Comparison of ENCODE assay signal across 22 cellular contexts in genomic region chr4:62814510-62815047, GRCh38.
DNase-seq lines count a peak whose midpoint lies in the region; ATAC-seq and TF ChIP-seq lines count a peak whose summit lies in the region.
"Had no signal": no experiment of that assay in that cellular context is flagged by ENCODE, and none has a peak within 500 bp of the region (broad histone marks: within the 10 kb centered on the region; RNA-seq: fewer than 3 reads in every experiment).

No MANE protein-coding gene starts in this region.

- ATAC-seq in HG03045 (IDR thresholded peaks at IDR 0.05; ENCODE audit: unreplicated experiment): no peak
- ATAC-seq: activated CD4-positive, alpha-beta T cell treated with anti-CD3 and anti-CD28 coated beads for 36 hours; activated naive CD4-positive, alpha-beta T cell treated with anti-CD3 and anti-CD28 coated beads, Interleukin-2, amount 50 U/mL, for 72 hours; gastrocnemius medialis; stimulated activated naive CD8-positive, alpha-beta T cell treated with anti-CD3 and anti-CD28 coated beads, Interleukin-15, Interleukin-2, amounts not matched to agents 100 U/mL and 50 U/mL, for 24 hours had no signal

- CTCF ChIA-PET in GM10248 (lab: Yijun Ruan, JAX): no interaction called here

- in situ Hi-C loops in SK-MEL-5 (cut with HindIII; ENCODE audit: low pct_unique_long_range_greater_than_20kb, low sequenced_read_pairs): no loop called here

- no peak overlapping the region for H3K4me2 ChIP-seq in MM.1S (ENCODE audit: low read depth, low read length)
- H3K4me2 ChIP-seq: PC-9 had no signal

- H4K20me1 ChIP-seq in MM.1S (ENCODE audit: insufficient read depth, low read length): no peaks in the 10 kb centered on the region

- H3K36me3 ChIP-seq in MM.1S (replicated peaks; ENCODE audit: insufficient read depth, low read length): no peaks in the 10 kb centered on the region
- H3K36me3 ChIP-seq: ascending aorta, gastrocnemius medialis, tibial artery had no signal

- POLR2A ChIA-PET in GM10248 (lab: Yijun Ruan, JAX): no interaction called here

- no peaks in the 10 kb centered on the region for H3K79me2 ChIP-seq in MM.1S (ENCODE audit: low read length)

- H3K9ac ChIP-seq in MM.1S (ENCODE audit: low read length): no peak overlapping the region
- H3K9ac ChIP-seq: GM23248 had no signal

- no peaks in the 10 kb centered on the region for H3K4me1 ChIP-seq in MM.1S (ENCODE audit: low read length)
- H3K4me1 ChIP-seq: ascending aorta, gastrocnemius medialis, tibial artery had no signal

- no peaks in the 10 kb centered on the region for H3K9me2 ChIP-seq in MM.1S (replicated peaks; ENCODE audit: insufficient read depth, low read length)

- no peak overlapping the region for H3K27ac ChIP-seq in MM.1S (ENCODE audit: low read length)
- H3K27ac ChIP-seq: ascending aorta, gastrocnemius medialis, GM23248, PC-9, skin epidermis, tibial artery had no signal

- no peaks in the 10 kb centered on the region for H3K27me3 ChIP-seq in MM.1S (replicated peaks; ENCODE audit: insufficient read depth, low read length)
- H3K27me3 ChIP-seq: ascending aorta, gastrocnemius medialis, tibial artery had no signal

- H3K4me3 ChIP-seq in MM.1S (ENCODE audit: low read length): no peak overlapping the region
- H3K4me3 ChIP-seq: ascending aorta, gastrocnemius medialis, GM23248, PC-9, skin epidermis, tibial artery had no signal

- no peaks in the 10 kb centered on the region for H3K9me3 ChIP-seq in MM.1S (replicated peaks; ENCODE audit: insufficient read depth, low read length)
- H3K9me3 ChIP-seq: ascending aorta, gastrocnemius medialis, tibial artery had no signal

- no peak for TF ChIP-seq CTCF in MM.1S (IDR thresholded peaks at IDR 0.05; ENCODE audit: low read length)
- no peak for TF ChIP-seq CTCF in GM10248 (IDR thresholded peaks at IDR 0.05; ENCODE audit: control extremely low read depth, extremely low read depth, low read depth, missing control alignments)

- DNase-seq in COLO829 (ENCODE audit: low spot score) (peak; percentile 10), Kasumi-1 (lab: John Stamatoyannopoulos, UW) (peak; percentile 69), SK-MEL-5 (ENCODE audit: low read depth, low spot score) (peak; percentile 42), iPS-NIHi11 (ENCODE audit: low spot score) (peak; percentile 14), MM.1S (no peak), GM10248 (ENCODE audit: extremely low spot score) (no peak), NCI-H2171 (lab: John Stamatoyannopoulos, UW) (no peak)
- DNase-seq: activated CD4-positive, alpha-beta T cell treated with anti-CD3 and anti-CD28 coated beads for 36 hours; CD4-positive, CD25-positive, alpha-beta regulatory T cell; gastrocnemius medialis; GM23248; kidney glomerular epithelial cell; NCI-H1105; NCI-H2107; NCI-H524; PC-9; stimulated activated naive CD8-positive, alpha-beta T cell treated with anti-CD3 and anti-CD28 coated beads, Interleukin-15, Interleukin-2, amounts not matched to agents 100 U/mL and 50 U/mL, for 24 hours; tibial artery had no signal

- no peaks in the 10 kb centered on the region for H3F3A ChIP-seq in MM.1S (ENCODE audit: insufficient read depth, low read length)

- H2AFZ ChIP-seq in MM.1S (ENCODE audit: low read length): no peak overlapping the region
- H2AFZ ChIP-seq: GM23248, PC-9 had no signal

Comparison
In these comparisons a context has a peak if more than half of its experiments do, and no peak if none do; other contexts are left out.
1. DNase-seq: peak in COLO829 (single experiment), Kasumi-1 (2 of 2), SK-MEL-5 (single experiment) and iPS-NIHi11 (single experiment); none in MM.1S (single experiment), GM10248 (single experiment) and NCI-H2171 (single experiment).